ENCODE assay signal across 8 cellular contexts in genomic region chr1:150613061-150613920, GRCh38. TPM values are rescaled to one million over a fixed set of nuclear protein-coding genes. Genes with fewer than 3 reads are reported as not detected.
DNase-seq lines count a peak whose midpoint lies in the region; ATAC-seq and TF ChIP-seq lines count a peak whose summit lies in the region.

No MANE protein-coding gene starts in this region.

- peak in 3 of 4 donors; percentile 47 to 88 (median 86) for TF ChIP-seq EP300 in sigmoid colon (IDR thresholded peaks at IDR 0.05)

- TF ChIP-seq CTCF in HFFc6 (IDR thresholded peaks at IDR 0.05) = no peak
- no peak for TF ChIP-seq CTCF in foreskin keratinocyte (conservative IDR thresholded peaks at IDR 0.05)
- TF ChIP-seq CTCF in sigmoid colon (IDR thresholded peaks at IDR 0.05) = no peak

- H3K27me3 ChIP-seq in foreskin keratinocyte (no peaks in the 10 kb centered on the region), sigmoid colon (no peaks in the 10 kb centered on the region)

- peak; percentile 98 for DNase-seq in DMS53 (lab: John Stamatoyannopoulos, UW)
- peak; percentile 78 for DNase-seq in HFFc6
- DNase-seq in NOMO-1 treated with dmso at 0.1 percent for 144 hours (lab: John Stamatoyannopoulos, UW; ENCODE audit: unreplicated experiment) = peak; percentile 85
- peak; percentile 49 for DNase-seq in activated T-helper 1 cell treated with anti-CD3 and anti-CD28 coated beads, Interleukin-12 subunit alpha, Interleukin-12 subunit beta, Interleukin-2, Interleukin-4 antibody, amounts not matched to agents 30 ng/mL and 10 ng/mL and 1 ng/mL, durations not matched to agents 14 hours and 24 hours and 36 hours (ENCODE audit: low spot score)
- DNase-seq in foreskin keratinocyte = peak; percentile 87 to 94
- DNase-seq in sigmoid colon = no peak
- DNase-seq in NCI-H2227 treated with DMSO at 0.1 percent for 48 hours (lab: John Stamatoyannopoulos, UW) = no peak
- no peak for DNase-seq in putamen (ENCODE audit: low spot score)

- no peaks in the 10 kb centered on the region; the same call in 1 of the 2 replicates for H3K9me3 Mint-ChIP-seq in HFFc6
- no peaks in the 10 kb centered on the region for H3K9me3 Mint-ChIP-seq in activated T-helper 1 cell treated with anti-CD3 and anti-CD28 coated beads, Interleukin-12 subunit alpha, Interleukin-12 subunit beta, Interleukin-2, Interleukin-4 antibody, amounts not matched to agents 30 ng/mL and 10 ng/mL and 1 ng/mL, durations not matched to agents 14 hours and 24 hours and 36 hours

- H3K27ac Mint-ChIP-seq in HFFc6 = peak overlapping the region; percentile 95
- H3K27ac Mint-ChIP-seq in activated T-helper 1 cell treated with anti-CD3 and anti-CD28 coated beads, Interleukin-12 subunit alpha, Interleukin-12 subunit beta, Interleukin-2, Interleukin-4 antibody, amounts not matched to agents 30 ng/mL and 10 ng/mL and 1 ng/mL, durations not matched to agents 14 hours and 24 hours and 36 hours = peak overlapping the region; percentile 98

- no peaks in the 10 kb centered on the region for H3K9me3 ChIP-seq in sigmoid colon

- ATAC-seq in foreskin keratinocyte = peak; percentile 46

- intact Hi-C loops in activated T-helper 1 cell treated with anti-CD3 and anti-CD28 coated beads, Interleukin-12 subunit alpha, Interleukin-12 subunit beta, Interleukin-2, Interleukin-4 antibody, amounts not matched to agents 30 ng/mL and 10 ng/mL and 1 ng/mL, durations not matched to agents 14 hours and 24 hours and 36 hours (cut with micrococcal nuclease) = loop anchor here (1.0 to 5.0 kb wide), 4 partner anchors 11 to 606 kb away; partner anchors contain the start of gene TARS2
- intact Hi-C loops in sigmoid colon (cut with DNase I) = loop anchor here (5.0 kb wide), 1 partner anchor 36 kb away; the partner anchor contains the start of gene MCL1

- peak in 1 of 2 donors; percentile 7 for TF ChIP-seq POLR2A in sigmoid colon (IDR thresholded peaks at IDR 0.05)

- H3K36me3 ChIP-seq in sigmoid colon = peaks cover 0 to 25% (median 0%) of the 10 kb centered on the region in 4 donors

- H3K4me3 Mint-ChIP-seq in HFFc6 = peak overlapping the region; percentile 64
- peak overlapping the region; percentile 53 for H3K4me3 Mint-ChIP-seq in activated T-helper 1 cell treated with anti-CD3 and anti-CD28 coated beads, Interleukin-12 subunit alpha, Interleukin-12 subunit beta, Interleukin-2, Interleukin-4 antibody, amounts not matched to agents 30 ng/mL and 10 ng/mL and 1 ng/mL, durations not matched to agents 14 hours and 24 hours and 36 hours

- H3K27me3 Mint-ChIP-seq in HFFc6 (ENCODE audit: insufficient read depth) = peaks cover 7% of the 10 kb centered on the region
- H3K27me3 Mint-ChIP-seq in activated T-helper 1 cell treated with anti-CD3 and anti-CD28 coated beads, Interleukin-12 subunit alpha, Interleukin-12 subunit beta, Interleukin-2, Interleukin-4 antibody, amounts not matched to agents 30 ng/mL and 10 ng/mL and 1 ng/mL, durations not matched to agents 14 hours and 24 hours and 36 hours (ENCODE audit: insufficient read depth) = no peaks in the 10 kb centered on the region

- H3K4me1 ChIP-seq in foreskin keratinocyte (peaks cover 26% of the 10 kb centered on the region), sigmoid colon (peaks cover 0 to 58% (median 51%) of the 10 kb centered on the region in 4 donors)

- H3K36me3 Mint-ChIP-seq in HFFc6 (ENCODE audit: low read depth) = peaks cover 24% of the 10 kb centered on the region
- H3K36me3 Mint-ChIP-seq in activated T-helper 1 cell treated with anti-CD3 and anti-CD28 coated beads, Interleukin-12 subunit alpha, Interleukin-12 subunit beta, Interleukin-2, Interleukin-4 antibody, amounts not matched to agents 30 ng/mL and 10 ng/mL and 1 ng/mL, durations not matched to agents 14 hours and 24 hours and 36 hours (ENCODE audit: low read depth) = peaks cover 32% of the 10 kb centered on the region

- no peak overlapping the region for H3K4me3 ChIP-seq in sigmoid colon

- WGBS in sigmoid colon, 2 donors = 35 to 44% methylated on average over 12 of the region's 12 CpGs

- peaks cover 63% of the 10 kb centered on the region for H3K4me1 Mint-ChIP-seq in HFFc6 (ENCODE audit: low read depth)
- H3K4me1 Mint-ChIP-seq in activated T-helper 1 cell treated with anti-CD3 and anti-CD28 coated beads, Interleukin-12 subunit alpha, Interleukin-12 subunit beta, Interleukin-2, Interleukin-4 antibody, amounts not matched to agents 30 ng/mL and 10 ng/mL and 1 ng/mL, durations not matched to agents 14 hours and 24 hours and 36 hours (ENCODE audit: low read depth) = peaks cover 62% of the 10 kb centered on the region

- H3K27ac ChIP-seq in foreskin keratinocyte (peak overlapping the region; percentile 87), sigmoid colon (peak overlapping the region; percentile 69 to 80 (median 75))

RNA-seq across cellular contexts. Expression of gene ENSA, which starts 16.1 kb away (rescaled TPM):
- 100 to 1,000 TPM; 111 to 124 (median 119) TPM for total RNA-seq in HFFc6 (2021; fragmentation: NEBNext Ultra II Directional; extraction: Animal tissue kit (Norgen Biotek cat#: 25700))
- 282 and 285 TPM in 2 replicates for total RNA-seq in activated T-helper 1 cell treated with anti-CD3 and anti-CD28 coated beads, Interleukin-12 subunit alpha, Interleukin-12 subunit beta, Interleukin-2, Interleukin-4 antibody, amounts not matched to agents 30 ng/mL and 10 ng/mL and 1 ng/mL, durations not matched to agents 14 hours and 24 hours and 36 hours
- total RNA-seq in foreskin keratinocyte = 123 and 144 TPM in 2 replicates
- polyA plus RNA-seq in foreskin keratinocyte = 159 and 211 TPM in 2 replicates
- total RNA-seq in sigmoid colon = 100 to 1,000 TPM; 114 to 150 (median 129) TPM
- 100 to 1,000 TPM; 181 to 242 (median 217) TPM for polyA plus RNA-seq in sigmoid colon

RNA-seq across cellular contexts. Expression of gene MCL1, which starts 33.9 kb away (rescaled TPM):
- total RNA-seq in HFFc6 (2021; fragmentation: NEBNext Ultra II Directional; extraction: Animal tissue kit (Norgen Biotek cat#: 25700)) = 100 to 1,000 TPM; 155 to 170 (median 164) TPM
- 311 and 317 TPM in 2 replicates for total RNA-seq in activated T-helper 1 cell treated with anti-CD3 and anti-CD28 coated beads, Interleukin-12 subunit alpha, Interleukin-12 subunit beta, Interleukin-2, Interleukin-4 antibody, amounts not matched to agents 30 ng/mL and 10 ng/mL and 1 ng/mL, durations not matched to agents 14 hours and 24 hours and 36 hours
- total RNA-seq in foreskin keratinocyte (180 and 202 TPM in 2 replicates), sigmoid colon (100 to 1,000 TPM; 159 to 352 (median 212) TPM)
- polyA plus RNA-seq in foreskin keratinocyte (81.0 and 98.8 TPM in 2 replicates), sigmoid colon (100 to 1,000 TPM; 119 to 194 (median 153) TPM)

Comparison
In these comparisons a context has a peak if more than half of its experiments do, and no peak if none do; other contexts are left out.
1. DNase-seq: peak in DMS53 (single experiment), HFFc6 (single experiment), NOMO-1 treated with dmso at 0.1 percent for 144 hours (single experiment), activated T-helper 1 cell treated with anti-CD3 and anti-CD28 coated beads, Interleukin-12 subunit alpha, Interleukin-12 subunit beta, Interleukin-2, Interleukin-4 antibody, amounts not matched to agents 30 ng/mL and 10 ng/mL and 1 ng/mL, durations not matched to agents 14 hours and 24 hours and 36 hours (single experiment) and foreskin keratinocyte (2 of 2); none in sigmoid colon (single experiment), NCI-H2227 treated with DMSO at 0.1 percent for 48 hours (single experiment) and putamen (single experiment).